Comparison of ENCODE assay signal across 11 cellular contexts in genomic region chr4:48296330-48296729, GRCh38. TPM values are rescaled to one million over a fixed set of nuclear protein-coding genes. Genes with fewer than 3 reads are reported as not detected.
A peak's percentile ranks its signal among the peaks of the same experiment; 100 is the strongest.
DNase-seq lines count a peak whose midpoint lies in the region; ATAC-seq, FAIRE-seq and TF ChIP-seq lines count a peak whose summit lies in the region.
"Had no signal": no experiment of that assay in that cellular context is flagged by ENCODE, and none has a peak within 500 bp of the region (broad histone marks: within the 10 kb centered on the region; RNA-seq: fewer than 3 reads in every experiment).

No MANE protein-coding gene starts in this region.

- no peaks in the 10 kb centered on the region for H3K27me3 ChIP-seq in ovary
- H3K27me3 ChIP-seq: esophagus muscularis mucosa had no signal

- 68 to 81% (median 69%) methylated on average over 5 of the region's 5 CpGs for WGBS in ovary, 3 donors

- no peak overlapping the region for H3K27ac Mint-ChIP-seq in activated CD8-positive, alpha-beta T cell treated with anti-CD3 and anti-CD28 coated beads for 36 hours
- H3K27ac Mint-ChIP-seq: activated naive CD4-positive, alpha-beta T cell treated with anti-CD3 and anti-CD28 coated beads, Interleukin-2, amount 50 U/mL, for 24 hours had no signal

- CTCF ChIA-PET in activated CD8-positive, alpha-beta T cell treated with anti-CD3 and anti-CD28 coated beads for 36 hours (lab: Charles Lee) = interaction anchor here (0.6 to 1.3 kb wide), 3 partner anchors 26 to 169 kb away, joined by 3 to 4 read pairs (median 3); no protein-coding TSS in a partner anchor

- FAIRE-seq in GM12892 (lab: Jason Lieb, UNC) = peak; percentile 57

- no peak overlapping the region for H3K4me3 ChIP-seq in ovary
- H3K4me3 ChIP-seq: esophagus muscularis mucosa had no signal

- H3K4me1 Mint-ChIP-seq in activated CD8-positive, alpha-beta T cell treated with anti-CD3 and anti-CD28 coated beads for 36 hours (ENCODE audit: low read depth) = peaks cover 11% of the 10 kb centered on the region
- H3K4me1 Mint-ChIP-seq: activated naive CD4-positive, alpha-beta T cell treated with anti-CD3 and anti-CD28 coated beads, Interleukin-2, amount 50 U/mL, for 24 hours had no signal

- TF ChIP-seq POLR2A in GM12892 (IDR thresholded peaks at IDR 0.05; ENCODE audit: low read depth, low read length) (no peak), ovary (IDR thresholded peaks at IDR 0.05) (no peak)

- H3K27me3 Mint-ChIP-seq in activated CD8-positive, alpha-beta T cell treated with anti-CD3 and anti-CD28 coated beads for 36 hours = peaks cover 2% of the 10 kb centered on the region

- no peaks in the 10 kb centered on the region for H3K4me1 ChIP-seq in ovary (ENCODE audit: insufficient read depth)
- H3K4me1 ChIP-seq: esophagus muscularis mucosa had no signal

- POLR2A ChIA-PET in activated CD8-positive, alpha-beta T cell treated with anti-CD3 and anti-CD28 coated beads for 36 hours (lab: Charles Lee) = interaction anchor here (1.2 kb wide), 1 partner anchor 46 kb away, joined by 3 read pairs; no protein-coding TSS in a partner anchor

- intact Hi-C loops in activated CD8-positive, alpha-beta T cell treated with anti-CD3 and anti-CD28 coated beads for 36 hours (cut with micrococcal nuclease) = no loop called here
- intact Hi-C loops in ovary (cut with DNase I) = no loop called here
- intact Hi-C loops in left colon (cut with DNase I, micrococcal nuclease) = no loop called here

- no peak for TF ChIP-seq EP300 in ovary (IDR thresholded peaks at IDR 0.05)

- no peak overlapping the region for H3K27ac ChIP-seq in ovary
- H3K27ac ChIP-seq: esophagus muscularis mucosa had no signal

- no peaks in the 10 kb centered on the region for H3K36me3 Mint-ChIP-seq in activated CD8-positive, alpha-beta T cell treated with anti-CD3 and anti-CD28 coated beads for 36 hours (ENCODE audit: low read depth)
- H3K36me3 Mint-ChIP-seq: activated naive CD4-positive, alpha-beta T cell treated with anti-CD3 and anti-CD28 coated beads, Interleukin-2, amount 50 U/mL, for 24 hours had no signal

- ATAC-seq in GM19455 (IDR thresholded peaks at IDR 0.05; ENCODE audit: unreplicated experiment) = peak; percentile 91
- peak; percentile 69 for ATAC-seq in HG02981 (IDR thresholded peaks at IDR 0.05; ENCODE audit: unreplicated experiment)
- peak; percentile 56 for ATAC-seq in activated CD8-positive, alpha-beta T cell treated with anti-CD3 and anti-CD28 coated beads for 36 hours
- no peak for ATAC-seq in left colon

- TF ChIP-seq CTCF in activated CD8-positive, alpha-beta T cell treated with anti-CD3 and anti-CD28 coated beads for 36 hours (IDR thresholded peaks at IDR 0.05) = no peak
- TF ChIP-seq CTCF in ovary (IDR thresholded peaks at IDR 0.05) = no peak

- DNase-seq in GM12892 (ENCODE audit: insufficient read length) (no peak), hepatic stellate cell (ENCODE audit: low spot score) (no peak), NCI-H1436 (lab: John Stamatoyannopoulos, UW) (no peak), ovary (no peak), left colon (no peak)
- peak; percentile 27 for DNase-seq in activated CD8-positive, alpha-beta T cell treated with anti-CD3 and anti-CD28 coated beads for 36 hours
- DNase-seq: NCI-H1930 had no signal

- no peak overlapping the region for H3K4me3 Mint-ChIP-seq in activated CD8-positive, alpha-beta T cell treated with anti-CD3 and anti-CD28 coated beads for 36 hours
- H3K4me3 Mint-ChIP-seq: activated naive CD4-positive, alpha-beta T cell treated with anti-CD3 and anti-CD28 coated beads, Interleukin-2, amount 50 U/mL, for 24 hours had no signal

- H3K36me3 ChIP-seq in ovary = no peaks in the 10 kb centered on the region
- H3K36me3 ChIP-seq: esophagus muscularis mucosa had no signal

- no peaks in the 10 kb centered on the region for H3K9me3 Mint-ChIP-seq in activated CD8-positive, alpha-beta T cell treated with anti-CD3 and anti-CD28 coated beads for 36 hours
- H3K9me3 Mint-ChIP-seq: activated naive CD4-positive, alpha-beta T cell treated with anti-CD3 and anti-CD28 coated beads, Interleukin-2, amount 50 U/mL, for 24 hours had no signal

- no peaks in the 10 kb centered on the region for H3K9me3 ChIP-seq in ovary
- H3K9me3 ChIP-seq: esophagus muscularis mucosa had no signal

RNA-seq across cellular contexts. Expression of gene TEC, which starts 26.7 kb away (rescaled TPM):
- polyA plus RNA-seq in GM12892 (2012; ENCODE audit: missing spikeins) = 24.1 TPM
- total RNA-seq in activated CD8-positive, alpha-beta T cell treated with anti-CD3 and anti-CD28 coated beads for 36 hours = 1 to 10 TPM; 3.6 to 4.2 TPM
- total RNA-seq in ovary (1 to 10 TPM in 4 of 7 donors, under 1 TPM in 3; 0.43 to 4.0 (median 1.4) TPM), left colon (1 to 10 TPM; 3.1 to 3.6 TPM)
- polyA plus RNA-seq in ovary = 1 to 10 TPM in 1 of 2 donors, under 1 TPM in 1; 0.67 to 1.5 TPM

RNA-seq across cellular contexts. Expression of gene SLAIN2, which starts 45.0 kb away (rescaled TPM):
- polyA plus RNA-seq in GM12892 (2012; ENCODE audit: missing spikeins) = 35.2 TPM
- 10 to 100 TPM; 48.6 to 53.2 TPM for total RNA-seq in activated CD8-positive, alpha-beta T cell treated with anti-CD3 and anti-CD28 coated beads for 36 hours
- 100 to 1,000 TPM in 1 of 7 donors, 10 to 100 TPM in 6; 38.4 to 127 (median 81.7) TPM for total RNA-seq in ovary
- 100 to 1,000 TPM in 1 of 2 donors, 10 to 100 TPM in 1; 38.2 to 133 TPM for polyA plus RNA-seq in ovary
- 10 to 100 TPM; 90.1 to 94.4 TPM for total RNA-seq in left colon
